Comparison of ENCODE assay signal across 29 cellular contexts in genomic region chr16:48212033-48212432, GRCh38. TPM values are rescaled to one million over a fixed set of nuclear protein-coding genes. Genes with fewer than 3 reads are reported as not detected.
"Had no signal": no experiment of that assay in that cellular context is flagged by ENCODE, and none has a peak within 500 bp of the region (broad histone marks: within the 10 kb centered on the region; RNA-seq: fewer than 3 reads in every experiment).

No MANE protein-coding gene starts in this region.

- DNase-seq: activated B cell treated with CpG ODN at 0.5 μM for 24 hours; activated CD4-positive, alpha-beta T cell treated with anti-CD3 and anti-CD28 coated beads for 36 hours; activated CD4-positive, alpha-beta T cell treated with anti-CD3 and anti-CD28 coated beads, Interleukin-2, amount 50 U/mL, for 4 hours; activated CD8-positive, alpha-beta memory T cell treated with anti-CD3 and anti-CD28 coated beads, Interleukin-2, amount 50 U/mL, for 48 hours; activated naive CD4-positive, alpha-beta T cell; activated T-cell treated with anti-CD3 and anti-CD28 coated beads, Interleukin-2, amount 50 U/mL, for 4 hours; adrenal gland; effector CD4-positive, alpha-beta T cell; head of caudate nucleus; hypothalamus; left cardiac atrium; pancreas; psoas muscle; spleen; stimulated activated CD4-positive, alpha-beta T cell treated with anti-CD3 and anti-CD28 coated beads, Interleukin-4, amount 100 ng/mL, for 24 hours; stimulated activated naive CD4-positive, alpha-beta T cell treated with Interleukin-2 at 50 U/mL for 16 hours; T1000; thyroid gland; upper lobe of right lung had no signal

- ATAC-seq: activated CD4-positive, alpha-beta T cell treated with anti-CD3 and anti-CD28 coated beads for 36 hours; activated T-cell treated with anti-CD3 and anti-CD28 coated beads, Interleukin-2, amount 50 U/mL, for 4 hours; gastroesophageal sphincter; left cardiac atrium; pancreas; psoas muscle; upper lobe of right lung had no signal

- H3K4me1 ChIP-seq: adrenal gland, esophagus muscularis mucosa, gastroesophageal sphincter, pancreas, psoas muscle, right atrium auricular region, spleen, thyroid gland, upper lobe of right lung had no signal

- H3K4me3 ChIP-seq: adrenal gland, esophagus muscularis mucosa, gastroesophageal sphincter, pancreas, psoas muscle, right atrium auricular region, spleen, thyroid gland, upper lobe of right lung had no signal

- H3K27me3 ChIP-seq: adrenal gland, pancreas, right atrium auricular region, thyroid gland had no signal

- H3K36me3 ChIP-seq: adrenal gland, esophagus muscularis mucosa, gastroesophageal sphincter, pancreas, right atrium auricular region, spleen, thyroid gland, upper lobe of right lung had no signal

- FAIRE-seq: astrocyte, pancreas had no signal

- H3K27ac ChIP-seq: adrenal gland, esophagus muscularis mucosa, gastroesophageal sphincter, pancreas, psoas muscle, right atrium auricular region, spleen, thyroid gland, upper lobe of right lung had no signal

- H3K9me3 ChIP-seq: adrenal gland, esophagus muscularis mucosa, gastroesophageal sphincter, pancreas, psoas muscle, right atrium auricular region, spleen, thyroid gland, upper lobe of right lung had no signal

RNA-seq across cellular contexts. Expression of gene ABCC11, which starts 35.3 kb away (rescaled TPM):
- total RNA-seq: activated B cell treated with CpG ODN at 0.5 μM for 24 hours; esophagus muscularis mucosa; gastroesophageal sphincter; left cardiac atrium; myocyte; right atrium auricular region; T-helper 1 cell treated with Interleukin-12 subunit alpha and Interleukin-12 subunit beta and Interleukin-4 antibody, amounts not matched to agents 30 ng/mL and 1 ng/mL, for 36 hours; upper lobe of right lung had no signal

RNA-seq across cellular contexts. Expression of gene ABCC12, which starts 56.2 kb away (rescaled TPM):
- total RNA-seq: activated B cell treated with CpG ODN at 0.5 μM for 24 hours; activated CD4-positive, alpha-beta T cell treated with anti-CD3 and anti-CD28 coated beads for 36 hours; activated CD8-positive, alpha-beta memory T cell treated with anti-CD3 and anti-CD28 coated beads for 36 hours; activated T-cell treated with anti-CD3 and anti-CD28 coated beads, Interleukin-2, amount 50 U/mL, for 4 hours; activated T-helper 2 cell treated with anti-CD3 and anti-CD28 coated beads, Interferon-gamma antibody, Interleukin-2, Interleukin-4, amounts not matched to agents 10 μg/mL and 5 μg/mL and 100 μg/mL, durations not matched to agents 14 hours and 24 hours and 36 hours; adrenal gland; astrocyte; esophagus muscularis mucosa; gastroesophageal sphincter; left cardiac atrium; mononuclear cell; myocyte; pancreas; right atrium auricular region; spleen; T-helper 1 cell treated with Interleukin-12 subunit alpha and Interleukin-12 subunit beta and Interleukin-4 antibody, amounts not matched to agents 30 ng/mL and 1 ng/mL, for 36 hours; upper lobe of right lung had no signal
- polyA plus RNA-seq: adrenal gland, liver, pancreas, spleen had no signal
